9 cellular contexts compared by ENCODE assay signal in the genomic region with DNA sequence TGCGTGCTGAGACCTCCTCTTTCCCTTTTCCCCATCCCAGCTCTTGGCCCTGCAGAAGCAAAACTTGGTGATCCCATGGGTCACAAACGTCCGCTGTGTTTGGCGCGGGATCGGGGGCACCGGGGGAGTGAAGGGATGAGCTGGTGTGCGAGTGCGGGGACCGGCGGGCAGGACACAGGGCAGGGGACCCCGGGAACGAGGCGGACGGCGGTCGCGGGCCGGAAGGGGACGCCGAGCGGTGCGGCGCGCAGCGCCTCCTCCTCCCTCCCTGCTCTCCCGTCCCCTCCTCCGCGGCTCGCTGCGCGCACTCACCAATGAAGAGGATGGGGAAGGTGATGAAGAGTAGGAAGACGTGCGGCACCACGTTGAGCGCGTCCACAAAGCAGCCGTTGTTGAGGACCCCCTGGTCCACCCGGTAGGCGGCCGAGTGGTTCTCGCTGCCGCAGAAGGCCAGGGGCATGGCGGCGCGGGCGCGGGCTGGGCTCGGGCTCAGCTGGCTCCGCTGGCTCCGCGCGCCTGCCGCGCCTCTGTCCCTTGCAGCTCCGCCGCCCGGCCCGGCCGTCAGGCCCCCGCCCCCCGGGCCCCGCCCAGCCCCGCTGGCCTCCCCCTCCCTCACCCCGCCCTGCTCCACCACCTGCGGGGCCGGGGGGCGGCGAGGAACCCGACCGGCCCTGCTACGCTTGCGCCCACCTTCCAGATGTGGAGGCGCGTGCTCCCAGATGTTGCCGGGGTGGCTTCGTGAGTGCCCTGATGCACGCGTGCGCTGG. TPM values are rescaled to one million over a fixed set of nuclear protein-coding genes. Genes with fewer than 3 reads are reported as not detected.
DNase-seq lines count a peak whose midpoint lies in the region; ATAC-seq, FAIRE-seq and TF ChIP-seq lines count a peak whose summit lies in the region.
"Had no signal": no experiment of that assay in that cellular context is flagged by ENCODE, and none has a peak within 500 bp of the region (broad histone marks: within the 10 kb centered on the region; RNA-seq: fewer than 3 reads in every experiment).

A gene (minus strand): TSS at position 529 of the 767 bp plus-strand sequence. CDS start 69 bp downstream, at position 460.

- TF ChIP-seq POLR2A in tibial nerve (IDR thresholded peaks at IDR 0.05): no peak

- H3K27ac ChIP-seq in tibial nerve: no peak within 1 kb of the TSS
- no peak within 1 kb of the TSS for H3K27ac ChIP-seq in kidney (ENCODE audit: low read depth in 2 of 2, low read length in 2 of 2)

- no peaks in the 10 kb centered on the region for H3K9me3 ChIP-seq in tibial nerve
- no peaks in the 10 kb centered on the region for H3K9me3 ChIP-seq in kidney (ENCODE audit: control insufficient read depth in 1 of 2, low read length in 2 of 2)

- H3K4me3 ChIP-seq in tibial nerve (peak within 1 kb of the TSS in 3 of 4 donors; percentile 22 to 50 (median 26)), kidney (ENCODE audit: low read length in 2 of 2) (peak within 1 kb of the TSS in 1 of 2 donors; percentile 40)

- H3K36me3 ChIP-seq in tibial nerve: no peaks in the 10 kb centered on the region
- no peaks in the 10 kb centered on the region for H3K36me3 ChIP-seq in kidney (ENCODE audit: control insufficient read depth in 1 of 2, insufficient read depth in 2 of 2, low read length in 2 of 2)

- FAIRE-seq in kidney (lab: Jason Lieb, UNC): no peak

- ATAC-seq in WTC11 (peak; percentile 26), left colon (peak; percentile 26), HG03469 (IDR thresholded peaks at IDR 0.05; ENCODE audit: unreplicated experiment) (no peak)

- H3K4me1 ChIP-seq in tibial nerve (peaks cover 0 to 23% (median 0%) of the 10 kb centered on the region in 4 donors), kidney (ENCODE audit: control insufficient read depth in 1 of 2, insufficient read depth in 1 of 2, low read depth in 1 of 2, low read length in 2 of 2) (peaks cover 0 to 3% of the 10 kb centered on the region in 2 donors)

- no peak for TF ChIP-seq EP300 in tibial nerve (IDR thresholded peaks at IDR 0.05)

- DNase-seq in activated T-cell treated with anti-CD3 and anti-CD28 coated beads, Interleukin-2, amount 50 U/mL, for 24 hours: no peak
- DNase-seq in activated T-cell treated with anti-CD3 and anti-CD28 coated beads for 4 hours: no peak
- peak; percentile 58 for DNase-seq in WTC11 (ENCODE audit: low spot score)
- no peak for DNase-seq in left colon
- DNase-seq in tibial nerve (ENCODE audit: low spot score in 2 of 2): no peak
- no peak for DNase-seq in activated CD4-positive, alpha-beta T cell treated with anti-CD3 and anti-CD28 coated beads, Interleukin-2, amount 50 U/mL, for 4 hours
- no peak for DNase-seq in kidney

- peaks cover 2% of the 10 kb centered on the region for H3K4me1 Mint-ChIP-seq in activated T-cell treated with anti-CD3 and anti-CD28 coated beads, Interleukin-2, amount 50 U/mL, for 24 hours (ENCODE audit: low read depth)
- H3K4me1 Mint-ChIP-seq in WTC11: peaks cover 28% of the 10 kb centered on the region
- H3K4me1 Mint-ChIP-seq: memory B cell had no signal

- TF ChIP-seq CTCF in WTC11 (IDR thresholded peaks at IDR 0.05): no peak
- TF ChIP-seq CTCF in tibial nerve (IDR thresholded peaks at IDR 0.05): no peak
- TF ChIP-seq CTCF in kidney (IDR thresholded peaks at IDR 0.05; ENCODE audit: borderline replicate concordance, extremely low read depth, insufficient read depth): no peak

- peak within 1 kb of the TSS; percentile 10 for H3K4me3 Mint-ChIP-seq in activated T-cell treated with anti-CD3 and anti-CD28 coated beads, Interleukin-2, amount 50 U/mL, for 24 hours
- H3K4me3 Mint-ChIP-seq in WTC11: peak within 1 kb of the TSS; percentile 80
- H3K4me3 Mint-ChIP-seq: memory B cell had no signal

- no peaks in the 10 kb centered on the region for H3K36me3 Mint-ChIP-seq in activated T-cell treated with anti-CD3 and anti-CD28 coated beads, Interleukin-2, amount 50 U/mL, for 24 hours (ENCODE audit: low read depth)
- no peaks in the 10 kb centered on the region for H3K36me3 Mint-ChIP-seq in WTC11
- H3K36me3 Mint-ChIP-seq: memory B cell had no signal

- intact Hi-C loops in left colon (cut with DNase I, micrococcal nuclease): no loop called here
- intact Hi-C loops in kidney (cut with DNase I): no loop called here

- peaks cover 0 to 52% of the 10 kb centered on the region in 2 donors for H3K27me3 ChIP-seq in tibial nerve

- no peak within 1 kb of the TSS for H3K9ac ChIP-seq in kidney (ENCODE audit: low read length in 2 of 2)

- no peaks in the 10 kb centered on the region for H3K9me3 Mint-ChIP-seq in activated T-cell treated with anti-CD3 and anti-CD28 coated beads, Interleukin-2, amount 50 U/mL, for 24 hours
- no peaks in the 10 kb centered on the region for H3K9me3 Mint-ChIP-seq in WTC11
- H3K9me3 Mint-ChIP-seq: memory B cell had no signal

- WGBS in tibial nerve, 2 donors: 1 to 2% methylated on average over 32 to 45 of the region's 80 CpGs

- CTCF ChIA-PET in WTC11 (lab: Charles Lee): interaction anchor here (0.5 to 6.3 kb wide), 14 partner anchors 18 to 122 kb away, joined by 3 to 56 read pairs (median 4); a partner anchor contains a TSS

- POLR2A ChIA-PET in WTC11 (lab: Charles Lee): interaction anchor here (0.7 kb wide), 1 partner anchor 19 kb away, joined by 3 read pairs; no protein-coding TSS in a partner anchor

- peaks cover 72% of the 10 kb centered on the region for H3K27me3 Mint-ChIP-seq in activated T-cell treated with anti-CD3 and anti-CD28 coated beads, Interleukin-2, amount 50 U/mL, for 24 hours
- peaks cover 63% of the 10 kb centered on the region for H3K27me3 Mint-ChIP-seq in WTC11 (ENCODE audit: low read depth)

- no peak within 1 kb of the TSS for H3K27ac Mint-ChIP-seq in activated T-cell treated with anti-CD3 and anti-CD28 coated beads, Interleukin-2, amount 50 U/mL, for 24 hours
- no peak within 1 kb of the TSS for H3K27ac Mint-ChIP-seq in WTC11
- H3K27ac Mint-ChIP-seq: memory B cell had no signal

TF ChIP-seq in WTC11, 78 proteins besides CTCF, POLR2A, EP300 and RAD21 (continues in another document):
- TF ChIP-seq, protein P1, sequence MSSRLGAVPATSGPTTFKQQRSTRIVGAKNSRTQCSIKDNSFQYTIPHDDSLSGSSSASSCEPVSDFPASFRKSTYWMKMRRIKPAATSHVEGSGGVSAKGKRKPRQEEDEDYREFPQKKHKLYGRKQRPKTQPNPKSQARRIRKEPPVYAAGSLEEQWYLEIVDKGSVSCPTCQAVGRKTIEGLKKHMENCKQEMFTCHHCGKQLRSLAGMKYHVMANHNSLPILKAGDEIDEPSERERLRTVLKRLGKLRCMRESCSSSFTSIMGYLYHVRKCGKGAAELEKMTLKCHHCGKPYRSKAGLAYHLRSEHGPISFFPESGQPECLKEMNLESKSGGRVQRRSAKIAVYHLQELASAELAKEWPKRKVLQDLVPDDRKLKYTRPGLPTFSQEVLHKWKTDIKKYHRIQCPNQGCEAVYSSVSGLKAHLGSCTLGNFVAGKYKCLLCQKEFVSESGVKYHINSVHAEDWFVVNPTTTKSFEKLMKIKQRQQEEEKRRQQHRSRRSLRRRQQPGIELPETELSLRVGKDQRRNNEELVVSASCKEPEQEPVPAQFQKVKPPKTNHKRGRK (CRISPR knock-in tag; IDR thresholded peaks at IDR 0.05; ENCODE audit: borderline replicate concordance): no peak
- TF ChIP-seq NR3C1 (CRISPR knock-in tag; conservative IDR thresholded peaks at IDR 0.05; ENCODE audit: low read depth) (0 out of 2 replicates have a peak, but pooled peaks have one; percentile 76), TEAD4 (CRISPR knock-in tag; IDR thresholded peaks at IDR 0.05) (no peak), GTF2I (CRISPR knock-in tag; conservative IDR thresholded peaks at IDR 0.05) (no peak), PRRX2 (CRISPR knock-in tag; IDR thresholded peaks at IDR 0.05) (no peak)
- TF ChIP-seq, protein P2, sequence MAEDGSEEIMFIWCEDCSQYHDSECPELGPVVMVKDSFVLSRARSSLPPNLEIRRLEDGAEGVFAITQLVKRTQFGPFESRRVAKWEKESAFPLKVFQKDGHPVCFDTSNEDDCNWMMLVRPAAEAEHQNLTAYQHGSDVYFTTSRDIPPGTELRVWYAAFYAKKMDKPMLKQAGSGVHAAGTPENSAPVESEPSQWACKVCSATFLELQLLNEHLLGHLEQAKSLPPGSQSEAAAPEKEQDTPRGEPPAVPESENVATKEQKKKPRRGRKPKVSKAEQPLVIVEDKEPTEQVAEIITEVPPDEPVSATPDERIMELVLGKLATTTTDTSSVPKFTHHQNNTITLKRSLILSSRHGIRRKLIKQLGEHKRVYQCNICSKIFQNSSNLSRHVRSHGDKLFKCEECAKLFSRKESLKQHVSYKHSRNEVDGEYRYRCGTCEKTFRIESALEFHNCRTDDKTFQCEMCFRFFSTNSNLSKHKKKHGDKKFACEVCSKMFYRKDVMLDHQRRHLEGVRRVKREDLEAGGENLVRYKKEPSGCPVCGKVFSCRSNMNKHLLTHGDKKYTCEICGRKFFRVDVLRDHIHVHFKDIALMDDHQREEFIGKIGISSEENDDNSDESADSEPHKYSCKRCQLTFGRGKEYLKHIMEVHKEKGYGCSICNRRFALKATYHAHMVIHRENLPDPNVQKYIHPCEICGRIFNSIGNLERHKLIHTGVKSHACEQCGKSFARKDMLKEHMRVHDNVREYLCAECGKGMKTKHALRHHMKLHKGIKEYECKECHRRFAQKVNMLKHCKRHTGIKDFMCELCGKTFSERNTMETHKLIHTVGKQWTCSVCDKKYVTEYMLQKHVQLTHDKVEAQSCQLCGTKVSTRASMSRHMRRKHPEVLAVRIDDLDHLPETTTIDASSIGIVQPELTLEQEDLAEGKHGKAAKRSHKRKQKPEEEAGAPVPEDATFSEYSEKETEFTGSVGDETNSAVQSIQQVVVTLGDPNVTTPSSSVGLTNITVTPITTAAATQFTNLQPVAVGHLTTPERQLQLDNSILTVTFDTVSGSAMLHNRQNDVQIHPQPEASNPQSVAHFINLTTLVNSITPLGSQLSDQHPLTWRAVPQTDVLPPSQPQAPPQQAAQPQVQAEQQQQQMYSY (CRISPR knock-in tag; IDR thresholded peaks at IDR 0.05): 0 out of 2 replicates have a peak, but pooled peaks have one; percentile 4

RNA-seq across cellular contexts. Expression of the gene that starts here (rescaled TPM):
- total RNA-seq in WTC11 (2021) (3.9 to 7.3 TPM (median 4.1 TPM) in 3 replicates), left colon (1 to 10 TPM; 4.1 to 5.1 TPM), tibial nerve (1 to 10 TPM; 1.3 to 8.6 (median 5.1) TPM), kidney (1.3 TPM)
- polyA plus RNA-seq in kidney (ENCODE audit: insufficient read depth, low read depth, low replicate concordance): 3.2 TPM
